In genomic region chr11:119030329-119031047, GRCh38 we compare ENCODE assay signal across 1 cellular context.
TF ChIP-seq lines count a peak whose summit lies in the region.

SLC37A4 (minus strand) TSS chr11:119030877.

TF ChIP-seq in HepG2, 621 proteins besides CTCF, POLR2A, EP300 and RAD21 (continued from another document and continues in another):
- TF ChIP-seq ZNF770 (CRISPR knock-in tag; IDR thresholded peaks at IDR 0.05) (no peak), SAFB2 (CRISPR knock-in tag; IDR thresholded peaks at IDR 0.05; ENCODE audit: borderline replicate concordance, low read depth) (peak; percentile 51; the same call in 1 of the 2 replicates), MYC (CRISPR knock-in tag; IDR thresholded peaks at IDR 0.05; ENCODE audit: borderline replicate concordance) (peak; percentile 89), DPF2 (CRISPR knock-in tag; IDR thresholded peaks at IDR 0.05; ENCODE audit: borderline replicate concordance, low read depth) (no peak), NR2F6 (IDR thresholded peaks at IDR 0.05) (no peak), NR2F6 (CRISPR knock-in tag; IDR thresholded peaks at IDR 0.05) (peak; percentile 63), KDM1A (CRISPR knock-in tag; IDR thresholded peaks at IDR 0.05) (no peak), SMAD3 (CRISPR knock-in tag; IDR thresholded peaks at IDR 0.05) (peak; percentile 85), NR2F2 (IDR thresholded peaks at IDR 0.05; ENCODE audit: borderline replicate concordance, low read depth) (no peak), NR1H2 (CRISPR knock-in tag; IDR thresholded peaks at IDR 0.05; ENCODE audit: borderline replicate concordance, low read depth) (no peak), ZNF614 (CRISPR knock-in tag; IDR thresholded peaks at IDR 0.05; ENCODE audit: borderline replicate concordance) (peak; percentile 89), CREBL2 (CRISPR knock-in tag; IDR thresholded peaks at IDR 0.05; ENCODE audit: borderline replicate concordance) (no peak; the same call in 1 of the 2 replicates), GTF3A (CRISPR knock-in tag; conservative IDR thresholded peaks at IDR 0.05) (no peak), RBFOX2 (IDR thresholded peaks at IDR 0.05; ENCODE audit: low read depth, low read length) (peak; percentile 77), SUZ12 (IDR thresholded peaks at IDR 0.05; ENCODE audit: low read depth, low read length) (no peak), SNAPC2 (CRISPR knock-in tag; IDR thresholded peaks at IDR 0.05) (peak; percentile 80; the same call in 1 of the 2 replicates), POLR2AphosphoS2 (IDR thresholded peaks at IDR 0.05; ENCODE audit: low read depth, low read length) (no peak), RFX3 (CRISPR knock-in tag; IDR thresholded peaks at IDR 0.05) (no peak), CSRNP2 (CRISPR knock-in tag; conservative IDR thresholded peaks at IDR 0.05; ENCODE audit: low read depth) (no peak), NFYC (CRISPR knock-in tag; IDR thresholded peaks at IDR 0.05) (peak; percentile 70), ZNF160 (CRISPR knock-in tag; IDR thresholded peaks at IDR 0.05) (peak; percentile 72), ZNF841 (CRISPR knock-in tag; IDR thresholded peaks at IDR 0.05; ENCODE audit: borderline replicate concordance) (no peak), ZNF251 (CRISPR knock-in tag; IDR thresholded peaks at IDR 0.05) (no peak), NFE2L2 (IDR thresholded peaks at IDR 0.05; ENCODE audit: low read length) (no peak), MIER2 (CRISPR knock-in tag; IDR thresholded peaks at IDR 0.05) (peak; percentile 46; the same call in 1 of the 2 replicates), ZNF484 (CRISPR knock-in tag; IDR thresholded peaks at IDR 0.05; ENCODE audit: borderline replicate concordance, low read depth) (no peak), HMG20B (CRISPR knock-in tag; conservative IDR thresholded peaks at IDR 0.05) (0 out of 2 replicates have a peak, but pooled peaks have one; percentile 14), ZNF253 (CRISPR knock-in tag; IDR thresholded peaks at IDR 0.05; ENCODE audit: borderline replicate concordance) (no peak), CC2D1A (CRISPR knock-in tag; IDR thresholded peaks at IDR 0.05) (no peak), ZNF761 (CRISPR knock-in tag; conservative IDR thresholded peaks at IDR 0.05) (no peak), ZEB1 (IDR thresholded peaks at IDR 0.05; ENCODE audit: insufficient replicate concordance, low read depth) (peak; percentile 95), TCF12 (IDR thresholded peaks at IDR 0.05) (no peak), TCF12 (CRISPR knock-in tag; IDR thresholded peaks at IDR 0.05) (no peak), ZNF12 (CRISPR knock-in tag; IDR thresholded peaks at IDR 0.05) (0 out of 2 replicates have a peak, but pooled peaks have one; percentile 63), ZNF343 (CRISPR knock-in tag; IDR thresholded peaks at IDR 0.05) (peak; percentile 89; the same call in 1 of the 2 replicates), MXI1 (IDR thresholded peaks at IDR 0.05; ENCODE audit: borderline replicate concordance, low read depth, low read length) (peak; percentile 94; the same call in 2 of the 3 replicates), ZNF446 (CRISPR knock-in tag; IDR thresholded peaks at IDR 0.05) (no peak), CENPT (CRISPR knock-in tag; IDR thresholded peaks at IDR 0.05; ENCODE audit: low read depth) (0 out of 2 replicates have a peak, but pooled peaks have one; percentile 67), ZNF235 (CRISPR knock-in tag; IDR thresholded peaks at IDR 0.05; ENCODE audit: borderline replicate concordance) (no peak), ZNF569 (CRISPR knock-in tag; IDR thresholded peaks at IDR 0.05; ENCODE audit: borderline replicate concordance) (no peak), FOXJ3 (CRISPR knock-in tag; IDR thresholded peaks at IDR 0.05; ENCODE audit: borderline replicate concordance) (no peak), AGO2 (optimal IDR thresholded peaks at IDR 0.05; ENCODE audit: low read depth, low read length) (peak; percentile 85), ZC3H13 (CRISPR knock-in tag; IDR thresholded peaks at IDR 0.05) (no peak)
- TF ChIP-seq, protein P1, sequence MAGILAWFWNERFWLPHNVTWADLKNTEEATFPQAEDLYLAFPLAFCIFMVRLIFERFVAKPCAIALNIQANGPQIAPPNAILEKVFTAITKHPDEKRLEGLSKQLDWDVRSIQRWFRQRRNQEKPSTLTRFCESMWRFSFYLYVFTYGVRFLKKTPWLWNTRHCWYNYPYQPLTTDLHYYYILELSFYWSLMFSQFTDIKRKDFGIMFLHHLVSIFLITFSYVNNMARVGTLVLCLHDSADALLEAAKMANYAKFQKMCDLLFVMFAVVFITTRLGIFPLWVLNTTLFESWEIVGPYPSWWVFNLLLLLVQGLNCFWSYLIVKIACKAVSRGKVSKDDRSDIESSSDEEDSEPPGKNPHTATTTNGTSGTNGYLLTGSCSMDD (CRISPR knock-in tag; IDR thresholded peaks at IDR 0.05), result no peak
- TF ChIP-seq, protein P2, sequence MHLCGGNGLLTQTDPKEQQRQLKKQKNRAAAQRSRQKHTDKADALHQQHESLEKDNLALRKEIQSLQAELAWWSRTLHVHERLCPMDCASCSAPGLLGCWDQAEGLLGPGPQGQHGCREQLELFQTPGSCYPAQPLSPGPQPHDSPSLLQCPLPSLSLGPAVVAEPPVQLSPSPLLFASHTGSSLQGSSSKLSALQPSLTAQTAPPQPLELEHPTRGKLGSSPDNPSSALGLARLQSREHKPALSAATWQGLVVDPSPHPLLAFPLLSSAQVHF (CRISPR knock-in tag; IDR thresholded peaks at IDR 0.05), result no peak
- TF ChIP-seq, protein P3, sequence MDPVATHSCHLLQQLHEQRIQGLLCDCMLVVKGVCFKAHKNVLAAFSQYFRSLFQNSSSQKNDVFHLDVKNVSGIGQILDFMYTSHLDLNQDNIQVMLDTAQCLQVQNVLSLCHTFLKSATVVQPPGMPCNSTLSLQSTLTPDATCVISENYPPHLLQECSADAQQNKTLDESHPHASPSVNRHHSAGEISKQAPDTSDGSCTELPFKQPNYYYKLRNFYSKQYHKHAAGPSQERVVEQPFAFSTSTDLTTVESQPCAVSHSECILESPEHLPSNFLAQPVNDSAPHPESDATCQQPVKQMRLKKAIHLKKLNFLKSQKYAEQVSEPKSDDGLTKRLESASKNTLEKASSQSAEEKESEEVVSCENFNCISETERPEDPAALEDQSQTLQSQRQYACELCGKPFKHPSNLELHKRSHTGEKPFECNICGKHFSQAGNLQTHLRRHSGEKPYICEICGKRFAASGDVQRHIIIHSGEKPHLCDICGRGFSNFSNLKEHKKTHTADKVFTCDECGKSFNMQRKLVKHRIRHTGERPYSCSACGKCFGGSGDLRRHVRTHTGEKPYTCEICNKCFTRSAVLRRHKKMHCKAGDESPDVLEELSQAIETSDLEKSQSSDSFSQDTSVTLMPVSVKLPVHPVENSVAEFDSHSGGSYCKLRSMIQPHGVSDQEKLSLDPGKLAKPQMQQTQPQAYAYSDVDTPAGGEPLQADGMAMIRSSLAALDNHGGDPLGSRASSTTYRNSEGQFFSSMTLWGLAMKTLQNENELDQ (CRISPR knock-in tag; IDR thresholded peaks at IDR 0.05; ENCODE audit: borderline replicate concordance), result no peak
- TF ChIP-seq, protein P4, sequence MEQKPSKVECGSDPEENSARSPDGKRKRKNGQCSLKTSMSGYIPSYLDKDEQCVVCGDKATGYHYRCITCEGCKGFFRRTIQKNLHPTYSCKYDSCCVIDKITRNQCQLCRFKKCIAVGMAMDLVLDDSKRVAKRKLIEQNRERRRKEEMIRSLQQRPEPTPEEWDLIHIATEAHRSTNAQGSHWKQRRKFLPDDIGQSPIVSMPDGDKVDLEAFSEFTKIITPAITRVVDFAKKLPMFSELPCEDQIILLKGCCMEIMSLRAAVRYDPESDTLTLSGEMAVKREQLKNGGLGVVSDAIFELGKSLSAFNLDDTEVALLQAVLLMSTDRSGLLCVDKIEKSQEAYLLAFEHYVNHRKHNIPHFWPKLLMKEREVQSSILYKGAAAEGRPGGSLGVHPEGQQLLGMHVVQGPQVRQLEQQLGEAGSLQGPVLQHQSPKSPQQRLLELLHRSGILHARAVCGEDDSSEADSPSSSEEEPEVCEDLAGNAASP (CRISPR knock-in tag; IDR thresholded peaks at IDR 0.05; ENCODE audit: borderline replicate concordance), result peak; percentile 70
- TF ChIP-seq, protein P5, sequence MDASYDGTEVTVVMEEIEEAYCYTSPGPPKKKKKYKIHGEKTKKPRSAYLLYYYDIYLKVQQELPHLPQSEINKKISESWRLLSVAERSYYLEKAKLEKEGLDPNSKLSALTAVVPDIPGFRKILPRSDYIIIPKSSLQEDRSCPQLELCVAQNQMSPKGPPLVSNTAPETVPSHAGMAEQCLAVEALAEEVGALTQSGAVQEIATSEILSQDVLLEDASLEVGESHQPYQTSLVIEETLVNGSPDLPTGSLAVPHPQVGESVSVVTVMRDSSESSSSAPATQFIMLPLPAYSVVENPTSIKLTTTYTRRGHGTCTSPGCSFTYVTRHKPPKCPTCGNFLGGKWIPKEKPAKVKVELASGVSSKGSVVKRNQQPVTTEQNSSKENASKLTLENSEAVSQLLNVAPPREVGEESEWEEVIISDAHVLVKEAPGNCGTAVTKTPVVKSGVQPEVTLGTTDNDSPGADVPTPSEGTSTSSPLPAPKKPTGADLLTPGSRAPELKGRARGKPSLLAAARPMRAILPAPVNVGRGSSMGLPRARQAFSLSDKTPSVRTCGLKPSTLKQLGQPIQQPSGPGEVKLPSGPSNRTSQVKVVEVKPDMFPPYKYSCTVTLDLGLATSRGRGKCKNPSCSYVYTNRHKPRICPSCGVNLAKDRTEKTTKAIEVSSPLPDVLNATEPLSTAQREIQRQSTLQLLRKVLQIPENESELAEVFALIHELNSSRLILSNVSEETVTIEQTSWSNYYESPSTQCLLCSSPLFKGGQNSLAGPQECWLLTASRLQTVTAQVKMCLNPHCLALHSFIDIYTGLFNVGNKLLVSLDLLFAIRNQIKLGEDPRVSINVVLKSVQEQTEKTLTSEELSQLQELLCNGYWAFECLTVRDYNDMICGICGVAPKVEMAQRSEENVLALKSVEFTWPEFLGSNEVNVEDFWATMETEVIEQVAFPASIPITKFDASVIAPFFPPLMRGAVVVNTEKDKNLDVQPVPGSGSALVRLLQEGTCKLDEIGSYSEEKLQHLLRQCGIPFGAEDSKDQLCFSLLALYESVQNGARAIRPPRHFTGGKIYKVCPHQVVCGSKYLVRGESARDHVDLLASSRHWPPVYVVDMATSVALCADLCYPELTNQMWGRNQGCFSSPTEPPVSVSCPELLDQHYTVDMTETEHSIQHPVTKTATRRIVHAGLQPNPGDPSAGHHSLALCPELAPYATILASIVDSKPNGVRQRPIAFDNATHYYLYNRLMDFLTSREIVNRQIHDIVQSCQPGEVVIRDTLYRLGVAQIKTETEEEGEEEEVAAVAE (CRISPR knock-in tag; IDR thresholded peaks at IDR 0.05; ENCODE audit: borderline replicate concordance), result no peak
- TF ChIP-seq, protein P6, sequence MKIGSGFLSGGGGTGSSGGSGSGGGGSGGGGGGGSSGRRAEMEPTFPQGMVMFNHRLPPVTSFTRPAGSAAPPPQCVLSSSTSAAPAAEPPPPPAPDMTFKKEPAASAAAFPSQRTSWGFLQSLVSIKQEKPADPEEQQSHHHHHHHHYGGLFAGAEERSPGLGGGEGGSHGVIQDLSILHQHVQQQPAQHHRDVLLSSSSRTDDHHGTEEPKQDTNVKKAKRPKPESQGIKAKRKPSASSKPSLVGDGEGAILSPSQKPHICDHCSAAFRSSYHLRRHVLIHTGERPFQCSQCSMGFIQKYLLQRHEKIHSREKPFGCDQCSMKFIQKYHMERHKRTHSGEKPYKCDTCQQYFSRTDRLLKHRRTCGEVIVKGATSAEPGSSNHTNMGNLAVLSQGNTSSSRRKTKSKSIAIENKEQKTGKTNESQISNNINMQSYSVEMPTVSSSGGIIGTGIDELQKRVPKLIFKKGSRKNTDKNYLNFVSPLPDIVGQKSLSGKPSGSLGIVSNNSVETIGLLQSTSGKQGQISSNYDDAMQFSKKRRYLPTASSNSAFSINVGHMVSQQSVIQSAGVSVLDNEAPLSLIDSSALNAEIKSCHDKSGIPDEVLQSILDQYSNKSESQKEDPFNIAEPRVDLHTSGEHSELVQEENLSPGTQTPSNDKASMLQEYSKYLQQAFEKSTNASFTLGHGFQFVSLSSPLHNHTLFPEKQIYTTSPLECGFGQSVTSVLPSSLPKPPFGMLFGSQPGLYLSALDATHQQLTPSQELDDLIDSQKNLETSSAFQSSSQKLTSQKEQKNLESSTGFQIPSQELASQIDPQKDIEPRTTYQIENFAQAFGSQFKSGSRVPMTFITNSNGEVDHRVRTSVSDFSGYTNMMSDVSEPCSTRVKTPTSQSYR (CRISPR knock-in tag; IDR thresholded peaks at IDR 0.05; ENCODE audit: borderline replicate concordance), result peak; percentile 31; the same call in 1 of the 2 replicates
- TF ChIP-seq, protein P7, sequence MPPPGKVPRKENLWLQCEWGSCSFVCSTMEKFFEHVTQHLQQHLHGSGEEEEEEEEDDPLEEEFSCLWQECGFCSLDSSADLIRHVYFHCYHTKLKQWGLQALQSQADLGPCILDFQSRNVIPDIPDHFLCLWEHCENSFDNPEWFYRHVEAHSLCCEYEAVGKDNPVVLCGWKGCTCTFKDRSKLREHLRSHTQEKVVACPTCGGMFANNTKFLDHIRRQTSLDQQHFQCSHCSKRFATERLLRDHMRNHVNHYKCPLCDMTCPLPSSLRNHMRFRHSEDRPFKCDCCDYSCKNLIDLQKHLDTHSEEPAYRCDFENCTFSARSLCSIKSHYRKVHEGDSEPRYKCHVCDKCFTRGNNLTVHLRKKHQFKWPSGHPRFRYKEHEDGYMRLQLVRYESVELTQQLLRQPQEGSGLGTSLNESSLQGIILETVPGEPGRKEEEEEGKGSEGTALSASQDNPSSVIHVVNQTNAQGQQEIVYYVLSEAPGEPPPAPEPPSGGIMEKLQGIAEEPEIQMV (CRISPR knock-in tag; IDR thresholded peaks at IDR 0.05; ENCODE audit: low read depth), result peak; percentile 73; the same call in 1 of the 2 replicates
